ENCODE assay signal across 8 cellular contexts in the genomic region with DNA sequence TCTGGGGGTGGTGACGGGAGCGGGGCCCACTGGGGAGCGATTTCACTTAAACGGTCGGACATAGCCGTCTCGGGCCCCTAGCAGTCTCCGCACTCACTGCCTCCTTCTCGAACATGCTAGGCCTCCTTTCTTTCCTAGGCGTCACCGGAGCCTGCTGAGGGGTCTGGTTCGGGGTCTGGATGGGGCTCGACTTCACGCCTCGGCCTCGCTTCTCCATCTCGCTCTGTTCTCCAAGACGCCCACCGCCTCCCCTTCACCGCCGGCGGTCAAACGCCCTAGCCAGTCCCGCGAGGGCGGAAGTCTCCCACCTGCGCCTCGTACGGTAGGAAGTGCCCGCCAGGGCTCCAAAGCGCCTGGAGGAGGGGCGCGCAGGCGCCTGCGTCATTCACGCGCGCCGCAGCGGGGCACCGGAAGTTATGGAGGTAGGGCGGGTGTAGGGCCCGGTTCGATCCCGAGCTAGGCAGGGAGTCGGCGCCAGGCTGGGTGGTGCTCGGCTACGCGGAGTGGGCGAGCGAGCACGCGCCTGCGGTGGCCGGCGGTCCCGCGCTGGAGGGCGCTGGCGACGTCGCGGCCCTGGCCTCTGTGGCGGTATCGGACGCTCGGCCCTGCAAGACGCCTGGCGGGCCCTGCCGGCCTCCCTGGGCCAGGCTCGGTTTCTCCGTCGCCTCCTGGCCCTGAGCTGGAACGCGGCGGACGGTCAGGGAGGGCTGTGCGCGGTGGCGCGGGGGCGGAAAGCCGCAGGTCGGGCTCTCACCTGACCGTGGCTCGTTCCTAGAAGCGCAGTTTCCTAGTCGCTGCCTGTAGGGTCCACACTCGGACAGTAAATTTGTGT. TPM values are rescaled to one million over a fixed set of nuclear protein-coding genes. Genes with fewer than 3 reads are reported as not detected.
DNase-seq lines count a peak whose midpoint lies in the region; ATAC-seq and TF ChIP-seq lines count a peak whose summit lies in the region.

A gene with protein sequence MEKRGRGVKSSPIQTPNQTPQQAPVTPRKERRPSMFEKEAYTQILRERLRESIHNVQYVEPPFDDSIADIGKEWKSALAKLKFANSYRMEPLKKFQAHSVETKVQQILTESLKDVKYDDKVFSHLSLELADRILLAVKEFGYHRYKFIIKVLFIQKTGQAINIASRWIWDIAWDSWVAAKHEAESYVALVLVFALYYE (minus strand): TSS at position 331 of the 832 bp plus-strand sequence. CDS start 114 bp downstream, at position 217.
A gene (plus strand): TSS at position 381 of the 832 bp plus-strand sequence. CDS start 36 bp downstream, at position 417.

- dilution Hi-C loops in IMR-90 (cut with HindIII; ENCODE audit: low sequenced_read_pairs, unreplicated experiment) = no loop called here

- BruUV-seq in IMR-90 (replicated peaks; lab: Mats Ljungman, UMichigan) = TSS peak; percentile 94

- ATAC-seq in GM21529 (IDR thresholded peaks at IDR 0.05; ENCODE audit: unreplicated experiment) = peak; percentile 94
- peak; percentile 98 for ATAC-seq in IMR-90 (ENCODE audit: low read depth)

- H2AK9ac ChIP-seq in IMR-90 (replicated peaks; ENCODE audit: low read depth, low read length, poor library complexity) = peak within 1 kb of the TSS; percentile 89

- peak within 1 kb of the TSS; percentile 83 for H3K23ac ChIP-seq in IMR-90 (ENCODE audit: low read depth, low read length)

- peak; percentile 8; the same call in 1 of the 2 replicates for TF ChIP-seq RAD21 in IMR-90 (IDR thresholded peaks at IDR 0.05; ENCODE audit: low read length)

- H3K14ac ChIP-seq in IMR-90 (replicated peaks; ENCODE audit: low read depth, low read length) = peak within 1 kb of the TSS; percentile 75

- in situ Hi-C loops in IMR-90 (cut with MboI; ENCODE audit: low sequenced_read_pairs) = no loop called here

- no peak within 1 kb of the TSS; the same call in 2 of the 3 replicates for H2BK15ac ChIP-seq in IMR-90 (ENCODE audit: low read depth, low read length)

- H3K79me1 ChIP-seq in IMR-90 (ENCODE audit: low read depth in 1 of 2, low read length in 2 of 2) = peaks cover 23 to 29% of the 10 kb centered on the region in 2 experiments

- peak within 1 kb of the TSS; percentile 61 for H3K18ac ChIP-seq in IMR-90 (ENCODE audit: low read depth, low read length)

- H4K20me1 ChIP-seq in IMR-90 (ENCODE audit: insufficient read depth, low read length) (no peaks in the 10 kb centered on the region), OCI-LY3 (ENCODE audit: insufficient read depth, low read length) (no peaks in the 10 kb centered on the region)

- H3K9me1 ChIP-seq in IMR-90 (ENCODE audit: insufficient read depth, low read length) = 0 out of 2 replicates have a peak, but pooled peaks cover 3% of the 10 kb centered on the region

- peak within 1 kb of the TSS; percentile 94 for H3K27ac ChIP-seq in IMR-90 (ENCODE audit: insufficient read depth, low read length)
- peak within 1 kb of the TSS; percentile 66 for H3K27ac ChIP-seq in OCI-LY3 (ENCODE audit: low read length)

- H3K4me2 ChIP-seq in IMR-90 (ENCODE audit: low read depth, low read length) = peak within 1 kb of the TSS; percentile 91
- peak within 1 kb of the TSS; percentile 94 for H3K4me2 ChIP-seq in OCI-LY3 (ENCODE audit: low read length)

- intact Hi-C loops in IMR-90 (cut with micrococcal nuclease) = loop anchor here (2.0 kb wide), 1 partner anchor 29 kb away; no protein-coding TSS in a partner anchor

- 0% methylated on average over 38 of the region's 90 CpGs; no CpG with 5 or more reads in 1 of the 2 experiments for WGBS in IMR-90 (ENCODE audit: extremely low coverage in 2 of 2, insufficient read length in 1 of 2), 2 experiments

- H3K4me3 ChIP-seq in IMR-90 (ENCODE audit: insufficient read depth, low read depth, low read length) (peak within 1 kb of the TSS; percentile 89), OCI-LY3 (ENCODE audit: low read length) (peak within 1 kb of the TSS; percentile 98), epithelial cell of proximal tubule (ENCODE audit: low read depth, low read length) (peak within 1 kb of the TSS; percentile 85)

- peak within 1 kb of the TSS; percentile 94 to 98 for H4K8ac ChIP-seq in IMR-90 (ENCODE audit: low read depth in 2 of 2, low read length in 2 of 2)

- H4K5ac ChIP-seq in IMR-90 (ENCODE audit: low read depth, low read length) = peak within 1 kb of the TSS; percentile 91

- POLR2A ChIA-PET in IMR-90 (lab: Charles Lee; ENCODE audit: unreplicated experiment) = interaction anchor here (0.6 kb wide), 1 partner anchor 537 kb away, joined by 3 read pairs; no protein-coding TSS in a partner anchor

- H4K91ac ChIP-seq in IMR-90 (ENCODE audit: insufficient read depth, low read depth, low read length) = peak within 1 kb of the TSS; percentile 57

- H2AK5ac ChIP-seq in IMR-90 (ENCODE audit: low read depth, low read length) = peak within 1 kb of the TSS; percentile 63

- peak within 1 kb of the TSS; percentile 82 for H3K56ac ChIP-seq in IMR-90 (ENCODE audit: extremely low read depth, insufficient read depth, low read length)

- H3K9ac ChIP-seq in IMR-90 (ENCODE audit: low read depth, low read length) = peak within 1 kb of the TSS; percentile 93
- peak within 1 kb of the TSS; percentile 95 for H3K9ac ChIP-seq in OCI-LY3 (ENCODE audit: low read length)

- H3K79me2 ChIP-seq in OCI-LY3 (ENCODE audit: low read length) = peaks cover 35% of the 10 kb centered on the region

- H2BK20ac ChIP-seq in IMR-90 (ENCODE audit: low read depth, low read length) = no peak within 1 kb of the TSS

- peak within 1 kb of the TSS; percentile 85 for H3K4ac ChIP-seq in IMR-90 (ENCODE audit: low read depth, low read length)

- H3K36me3 ChIP-seq in IMR-90 (ENCODE audit: control insufficient read depth, insufficient read depth, low read length) = no peaks in the 10 kb centered on the region; the same call in 1 of the 2 replicates
- peaks cover 18% of the 10 kb centered on the region for H3K36me3 ChIP-seq in OCI-LY3 (replicated peaks; ENCODE audit: low read depth, low read length)

- DNase-seq in DMS153 (lab: John Stamatoyannopoulos, UW) (peak; percentile 89), IMR-90 (peak; percentile 94), activated T-cell treated with anti-CD3 and anti-CD28 coated beads for 4 hours (peak; percentile 89), epithelial cell of proximal tubule (ENCODE audit: low read depth) (peak; percentile 43), mucosa of gallbladder (ENCODE audit: low spot score) (peak; percentile 95)
- peak; percentile 92 for DNase-seq in stimulated activated CD8-positive, alpha-beta memory T cell treated with anti-CD3 and anti-CD28 coated beads, Interleukin-4, amount 100 ng/mL, for 24 hours (ENCODE audit: low read depth)

- TF ChIP-seq CTCF in IMR-90 (conservative IDR thresholded peaks at IDR 0.05; ENCODE audit: low read depth, low read length) (peak; percentile 23; the same call in 1 of the 2 replicates), OCI-LY3 (IDR thresholded peaks at IDR 0.05; ENCODE audit: low read depth, low read length) (no peak), epithelial cell of proximal tubule (conservative IDR thresholded peaks at IDR 0.05; ENCODE audit: low read depth, low read length) (no peak)

- H3K9me3 ChIP-seq in IMR-90 (ENCODE audit: control insufficient read depth, insufficient read depth, low read length) (no peaks in the 10 kb centered on the region), OCI-LY3 (ENCODE audit: insufficient read depth, low read length) (no peaks in the 10 kb centered on the region)

- peak within 1 kb of the TSS; percentile 90 for H2BK5ac ChIP-seq in IMR-90 (ENCODE audit: low read depth, low read length, poor library complexity, severe bottlenecking)

- peak within 1 kb of the TSS; percentile 72 for H2BK120ac ChIP-seq in IMR-90 (ENCODE audit: low read depth, low read length)

- H3K4me1 ChIP-seq in IMR-90 (ENCODE audit: control insufficient read depth, insufficient read depth, low read length) (0 out of 2 replicates have a peak, but pooled peaks cover 2% of the 10 kb centered on the region), OCI-LY3 (ENCODE audit: low read length) (peaks cover 14% of the 10 kb centered on the region)

- H3K27me3 ChIP-seq in IMR-90 (ENCODE audit: control insufficient read depth, insufficient read depth, low read length) (no peaks in the 10 kb centered on the region), OCI-LY3 (ENCODE audit: low read depth, low read length) (no peaks in the 10 kb centered on the region)

- peak within 1 kb of the TSS; percentile 94 for H2AFZ ChIP-seq in IMR-90 (replicated peaks; ENCODE audit: low read length, poor library complexity)
- peak within 1 kb of the TSS; percentile 81; the same call in 1 of the 2 replicates for H2AFZ ChIP-seq in OCI-LY3 (ENCODE audit: low read depth, low read length)

- CTCF ChIA-PET in IMR-90 (lab: Yijun Ruan, JAX) = interaction anchor here (0.8 to 0.9 kb wide), 2 partner anchors 12 to 32 kb away, joined by 3 read pairs; no protein-coding TSS in a partner anchor

- peak; percentile 95 for TF ChIP-seq POLR2A in IMR-90 (IDR thresholded peaks at IDR 0.05; ENCODE audit: low read depth, low read length)

TF ChIP-seq in IMR-90, 13 proteins besides CTCF, POLR2A, EP300 and RAD21 (continues in another document):
- TF ChIP-seq BHLHE40 (IDR thresholded peaks at IDR 0.05; ENCODE audit: low read depth, low read length) (peak; percentile 47; the same call in 1 of the 2 replicates), SMC3 (IDR thresholded peaks at IDR 0.05; ENCODE audit: low read depth, low read length) (peak; percentile 1; the same call in 1 of the 2 replicates), MAFK (IDR thresholded peaks at IDR 0.05; ENCODE audit: low read depth, low read length) (no peak), MXI1 (IDR thresholded peaks at IDR 0.05; ENCODE audit: borderline replicate concordance, low read depth, low read length) (peak; percentile 85)

RNA-seq across cellular contexts. Expression of the first gene that starts in this region (rescaled TPM):
- total RNA-seq in IMR-90 (2012; rRNA removed) = 0.36 and 1.1 TPM in 2 replicates
- polyA plus RNA-seq in IMR-90 (2012; rRNA removed) = 0.32 and 0.44 TPM in 2 replicates
- polyA plus RNA-seq in IMR-90 (2012; cell fraction: cytosol; rRNA removed) = 0.05 TPM in 2 replicates
- 0.22 and 1.4 TPM in 2 replicates for polyA plus RNA-seq in IMR-90 (2012; cell fraction: nucleus; rRNA removed; ENCODE audit: low replicate concordance)
- 0.80 and 2.5 TPM in 2 replicates for total RNA-seq in epithelial cell of proximal tubule
- 1.5 TPM for total RNA-seq in mucosa of gallbladder

RNA-seq across cellular contexts. Expression of the second gene that starts in this region (rescaled TPM):
- total RNA-seq in IMR-90 (2012; rRNA removed) = 15.1 and 17.2 TPM in 2 replicates
- polyA plus RNA-seq in IMR-90 (2012; rRNA removed) = 25.4 and 26.1 TPM in 2 replicates
- 16.5 and 18.7 TPM in 2 replicates for polyA plus RNA-seq in IMR-90 (2012; cell fraction: cytosol; rRNA removed)
- polyA plus RNA-seq in IMR-90 (2012; cell fraction: nucleus; rRNA removed; ENCODE audit: low replicate concordance) = 146 and 180 TPM in 2 replicates
- 9.1 and 12.6 TPM in 2 replicates for total RNA-seq in epithelial cell of proximal tubule
- 18.7 TPM for total RNA-seq in mucosa of gallbladder

Comparison
In these comparisons a context has a peak if more than half of its experiments do, and no peak if none do; other contexts are left out.
1. Peak in every context shown above with its lines: DNase-seq, ATAC-seq, H3K4me3 ChIP-seq and H3K27ac ChIP-seq.
2. DNase-seq: peak in every context shown above with its lines; median percentile 95 in mucosa of gallbladder; 94 in IMR-90; 92 in stimulated activated CD8-positive, alpha-beta memory T cell treated with anti-CD3 and anti-CD28 coated beads, Interleukin-4, amount 100 ng/mL, for 24 hours; 89 in DMS153; 89 in activated T-cell treated with anti-CD3 and anti-CD28 coated beads for 4 hours; 43 in epithelial cell of proximal tubule.